Comparison of ENCODE assay signal across 16 cellular contexts in genomic region chr21:41727784-41728763, GRCh38. TPM values are rescaled to one million over a fixed set of nuclear protein-coding genes. Genes with fewer than 3 reads are reported as not detected.
A peak's percentile ranks its signal among the peaks of the same experiment; 100 is the strongest.
DNase-seq lines count a peak whose midpoint lies in the region; ATAC-seq, FAIRE-seq and TF ChIP-seq lines count a peak whose summit lies in the region.
"Had no signal": no experiment of that assay in that cellular context is flagged by ENCODE, and none has a peak within 500 bp of the region (broad histone marks: within the 10 kb centered on the region; RNA-seq: fewer than 3 reads in every experiment).

No MANE protein-coding gene starts in this region.

- FAIRE-seq in kidney (lab: Jason Lieb, UNC), result no peak

- no peaks in the 10 kb centered on the region for H3K9me3 ChIP-seq in HCT116 (ENCODE audit: control insufficient read depth in 1 of 2, insufficient read depth in 1 of 2, low read depth in 1 of 2, low read length in 2 of 2)
- peaks cover 0 to 9% of the 10 kb centered on the region in 2 donors for H3K9me3 ChIP-seq in kidney (ENCODE audit: control insufficient read depth in 1 of 2, low read length in 2 of 2)
- H3K9me3 ChIP-seq in stomach, result peaks cover 0 to 7% (median 6%) of the 10 kb centered on the region in 4 donors
- H3K9me3 ChIP-seq: upper lobe of right lung had no signal

- CTCF ChIA-PET in HCT116 (lab: Charles Lee), result interaction anchor here (1.1 to 1.4 kb wide), 2 partner anchors 11 to 116 kb away, joined by 3 to 4 read pairs; no protein-coding TSS in a partner anchor

- 69 to 78% (median 74%) methylated on average over 28 to 31 of the region's 31 CpGs for WGBS in stomach, 5 donors

- no peak for TF ChIP-seq EP300 in stomach (IDR thresholded peaks at IDR 0.05)

- H3K36me3 ChIP-seq in HCT116 (ENCODE audit: control insufficient read depth in 1 of 2, insufficient read depth in 2 of 2, low read length in 2 of 2), result no peaks in the 10 kb centered on the region
- H3K36me3 ChIP-seq in kidney (ENCODE audit: control insufficient read depth in 1 of 2, insufficient read depth in 2 of 2, low read length in 2 of 2), result no peaks in the 10 kb centered on the region
- H3K36me3 ChIP-seq in stomach, result no peaks in the 10 kb centered on the region
- H3K36me3 ChIP-seq: upper lobe of right lung had no signal

- peak overlapping the region; percentile 60 for H3K9ac ChIP-seq in HCT116 (ENCODE audit: low read length)
- no peak overlapping the region for H3K9ac ChIP-seq in kidney (ENCODE audit: low read length in 2 of 2)

- no peak overlapping the region for H2AFZ ChIP-seq in HCT116 (ENCODE audit: low read depth, low read length, poor library complexity, severe bottlenecking)

- H3K4me2 ChIP-seq in HCT116 (ENCODE audit: low read length), result peak overlapping the region; percentile 79

- intact Hi-C loops in HCT116 (cut with micrococcal nuclease), result no loop called here
- intact Hi-C loops in kidney (cut with DNase I), result no loop called here
- intact Hi-C loops in stomach (cut with DNase I; ENCODE audit: low total_unique reads), result no loop called here

- peaks cover 24 to 33% of the 10 kb centered on the region in 2 experiments for H3K4me1 ChIP-seq in HCT116 (ENCODE audit: control insufficient read depth in 1 of 2, insufficient read depth in 2 of 2, low read length in 2 of 2)
- H3K4me1 ChIP-seq in kidney (ENCODE audit: control insufficient read depth in 1 of 2, insufficient read depth in 1 of 2, low read depth in 1 of 2, low read length in 2 of 2), result peaks cover 7 to 20% of the 10 kb centered on the region in 2 donors
- H3K4me1 ChIP-seq in stomach, result peaks cover 14 to 33% (median 21%) of the 10 kb centered on the region in 4 donors

- H3K27me3 ChIP-seq in HCT116 (ENCODE audit: insufficient read depth, low read length) (no peaks in the 10 kb centered on the region), stomach (peaks cover 0 to 57% (median 8%) of the 10 kb centered on the region in 3 donors)
- H3K27me3 ChIP-seq: upper lobe of right lung had no signal

- ATAC-seq in HCT116 (peak; percentile 28), GM18870 (IDR thresholded peaks at IDR 0.05; ENCODE audit: unreplicated experiment) (no peak), GM19328 (IDR thresholded peaks at IDR 0.05; ENCODE audit: unreplicated experiment) (no peak)

- no peaks in the 10 kb centered on the region for H3K79me2 ChIP-seq in HCT116 (ENCODE audit: insufficient read depth, low read length)

- H4K20me1 ChIP-seq in HCT116 (ENCODE audit: insufficient read depth), result no peaks in the 10 kb centered on the region

- peak overlapping the region in 1 of 2 experiments; percentile 43; a peak in 1 of 4 replicates for H3K4me3 ChIP-seq in HCT116 (replicated peaks in 1 of 2; ENCODE audit: low read depth in 1 of 2, low read length in 2 of 2)
- no peak overlapping the region for H3K4me3 ChIP-seq in kidney (ENCODE audit: low read length in 2 of 2)
- no peak overlapping the region for H3K4me3 ChIP-seq in stomach
- H3K4me3 ChIP-seq: upper lobe of right lung had no signal

- RAD21 ChIA-PET in HCT116 (lab: Charles Lee; ENCODE audit: low non-redundant PET in 1 of 2, low total read pairs in 2 of 2, uncharacterized antibody in 2 of 2, unreplicated experiment in 2 of 2), result no interaction called here

- no peaks in the 10 kb centered on the region for H3K9me2 ChIP-seq in HCT116 (ENCODE audit: insufficient read depth)

- no peak for TF ChIP-seq CTCF in HCT116 (IDR thresholded peaks at IDR 0.05 in 2 of 3, conservative IDR thresholded peaks at IDR 0.05 in 1 of 3; ENCODE audit: borderline replicate concordance in 1 of 3, insufficient read depth in 1 of 3, low read depth in 2 of 3, low read length in 2 of 3)
- TF ChIP-seq CTCF in kidney (IDR thresholded peaks at IDR 0.05; ENCODE audit: borderline replicate concordance, extremely low read depth, insufficient read depth), result no peak
- TF ChIP-seq CTCF in stomach (IDR thresholded peaks at IDR 0.05), result no peak

- no peak for DNase-seq in HCT116 (ENCODE audit: low read depth, low spot score)
- DNase-seq in astrocyte of the hippocampus (ENCODE audit: low read depth, low spot score), result peak; percentile 30
- peak; percentile 54 for DNase-seq in kidney
- no peak for DNase-seq in stomach
- DNase-seq in NCI-H2107 treated with DMSO at 0.1 percent for 48 hours (lab: John Stamatoyannopoulos, UW; ENCODE audit: unreplicated experiment), result no peak
- no peak for DNase-seq in activated CD4-positive, alpha-beta T cell treated with anti-CD3 and anti-CD28 coated beads for 48 hours
- DNase-seq: endodermal cell, kidney glomerular epithelial cell, NCI-H1092, NCI-H2081, NCI-H524 treated with DMSO at 0.1 percent for 48 hours, nephron progenitor cell, T-helper 9 cell, upper lobe of right lung had no signal

- no peak for TF ChIP-seq RAD21 in HCT116 (IDR thresholded peaks at IDR 0.05; ENCODE audit: low read depth)

- no peak for TF ChIP-seq POLR2A in HCT116 (IDR thresholded peaks at IDR 0.05; ENCODE audit: borderline replicate concordance, extremely low read depth, insufficient read depth, insufficient read length)
- TF ChIP-seq POLR2A in stomach (IDR thresholded peaks at IDR 0.05), result no peak

- no TSS peak for BruUV-seq in HCT116 (replicated peaks; lab: Mats Ljungman, UMichigan)

- H3K27ac ChIP-seq in HCT116 (ENCODE audit: low read depth, low read length), result peak overlapping the region; percentile 69
- no peak overlapping the region for H3K27ac ChIP-seq in kidney (ENCODE audit: low read depth in 2 of 2, low read length in 2 of 2)
- peak overlapping the region in 3 of 5 donors; percentile 72 to 77 (median 76) for H3K27ac ChIP-seq in stomach

- POLR2A ChIA-PET in HCT116 (lab: Charles Lee), result interaction anchor here (1.2 kb wide), 1 partner anchor 50 kb away, joined by 3 read pairs; no protein-coding TSS in a partner anchor

TF ChIP-seq in HCT116, 20 proteins besides CTCF, POLR2A, EP300 and RAD21:
- TF ChIP-seq YY1 (IDR thresholded peaks at IDR 0.05; ENCODE audit: extremely low read depth, insufficient replicate concordance, low read depth, low read length), result peak; percentile 2
- TF ChIP-seq CBX3 (IDR thresholded peaks at IDR 0.05; ENCODE audit: low read depth), result no peak

RNA-seq across cellular contexts. Expression of gene RIPK4, which starts 38.8 kb away (rescaled TPM):
- total RNA-seq in HCT116 (2021; ENCODE audit: unreplicated experiment) (9.9 TPM), kidney (32.6 TPM), stomach (10 to 100 TPM in 4 of 5 donors, 1 to 10 TPM in 1; 9.0 to 36.2 (median 13.2) TPM)
- polyA plus RNA-seq in HCT116 (2012), result 8.2 and 11.1 TPM in 2 replicates
- polyA plus RNA-seq in kidney (ENCODE audit: insufficient read depth, low read depth, low replicate concordance) (11.6 TPM), stomach (10 to 100 TPM in 2 of 3 donors, 1 to 10 TPM in 1; 8.7 to 37.6 (median 29.2) TPM)

Comparison
In these comparisons a context has a peak if more than half of its experiments do, and no peak if none do; other contexts are left out.
1. DNase-seq: peak in astrocyte of the hippocampus (single experiment) and kidney (single experiment); none in HCT116 (single experiment), stomach (single experiment), NCI-H2107 treated with DMSO at 0.1 percent for 48 hours (single experiment) and activated CD4-positive, alpha-beta T cell treated with anti-CD3 and anti-CD28 coated beads for 48 hours (single experiment).
2. H3K27ac ChIP-seq: peak in HCT116 (single experiment) and stomach (3 of 5); none in kidney (0 of 2).